1 cellular context compared by ENCODE assay signal in the genomic region with DNA sequence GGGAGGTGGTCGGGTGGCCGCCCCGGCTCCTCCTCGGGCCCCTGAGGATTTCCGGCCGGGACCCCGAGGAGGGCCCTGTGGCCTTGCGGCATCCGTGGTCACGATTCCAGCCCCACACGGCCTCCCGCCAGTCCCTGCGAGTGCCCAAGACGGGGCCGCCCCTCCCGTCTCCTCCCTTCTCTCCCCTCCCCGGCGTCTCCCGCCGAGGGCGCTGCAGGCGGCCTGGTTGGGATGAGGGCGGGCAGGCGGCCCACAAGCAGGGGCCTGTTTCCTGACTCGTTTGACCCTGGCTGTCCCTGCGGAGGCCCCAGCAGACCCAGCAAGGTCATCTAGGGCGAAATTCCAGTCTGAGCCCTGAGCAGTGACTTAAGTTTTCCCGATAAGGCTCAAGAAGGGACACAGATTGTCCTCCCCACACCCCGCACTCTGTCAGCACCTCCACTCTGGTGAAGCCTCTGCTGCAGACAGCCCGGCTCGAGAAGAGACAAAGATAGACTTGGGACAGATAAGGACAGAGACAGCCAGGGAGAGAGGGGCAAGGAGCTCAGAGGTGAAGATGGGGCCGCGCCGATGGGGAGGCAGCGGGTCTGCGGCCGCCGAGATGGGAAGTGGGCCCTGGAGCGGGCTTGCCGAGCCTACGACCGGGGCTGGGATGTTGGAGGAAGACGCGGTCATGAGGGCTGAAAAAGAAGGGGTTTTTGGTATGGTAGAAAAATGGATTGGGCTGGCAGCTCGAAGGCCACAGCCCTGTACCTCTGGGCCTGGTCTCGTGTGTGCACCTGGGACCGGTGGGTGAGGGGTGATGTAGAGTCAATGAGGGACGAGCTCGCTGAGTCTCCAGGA.
TF ChIP-seq lines count a peak whose summit lies in the region.

No MANE protein-coding gene starts in this region.

TF ChIP-seq in A549, 52 proteins besides CTCF, POLR2A, EP300 and RAD21 (continued from another document):
- TF ChIP-seq, protein P1, sequence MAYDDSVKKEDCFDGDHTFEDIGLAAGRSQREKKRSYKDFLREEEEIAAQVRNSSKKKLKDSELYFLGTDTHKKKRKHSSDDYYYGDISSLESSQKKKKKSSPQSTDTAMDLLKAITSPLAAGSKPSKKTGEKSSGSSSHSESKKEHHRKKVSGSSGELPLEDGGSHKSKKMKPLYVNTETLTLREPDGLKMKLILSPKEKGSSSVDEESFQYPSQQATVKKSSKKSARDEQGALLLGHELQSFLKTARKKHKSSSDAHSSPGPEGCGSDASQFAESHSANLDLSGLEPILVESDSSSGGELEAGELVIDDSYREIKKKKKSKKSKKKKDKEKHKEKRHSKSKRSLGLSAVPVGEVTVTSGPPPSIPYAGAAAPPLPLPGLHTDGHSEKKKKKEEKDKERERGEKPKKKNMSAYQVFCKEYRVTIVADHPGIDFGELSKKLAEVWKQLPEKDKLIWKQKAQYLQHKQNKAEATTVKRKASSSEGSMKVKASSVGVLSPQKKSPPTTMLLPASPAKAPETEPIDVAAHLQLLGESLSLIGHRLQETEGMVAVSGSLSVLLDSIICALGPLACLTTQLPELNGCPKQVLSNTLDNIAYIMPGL (CRISPR knock-in tag; IDR thresholded peaks at IDR 0.05; ENCODE audit: borderline replicate concordance): no peak
- no peak for TF ChIP-seq EHF (CRISPR knock-in tag; IDR thresholded peaks at IDR 0.05)
- TF ChIP-seq SREBF2 (IDR thresholded peaks at IDR 0.05): no peak
- no peak for TF ChIP-seq HEYL (CRISPR knock-in tag; IDR thresholded peaks at IDR 0.05)
- no peak for TF ChIP-seq ZC3H11A (IDR thresholded peaks at IDR 0.05)
- TF ChIP-seq, protein P2, sequence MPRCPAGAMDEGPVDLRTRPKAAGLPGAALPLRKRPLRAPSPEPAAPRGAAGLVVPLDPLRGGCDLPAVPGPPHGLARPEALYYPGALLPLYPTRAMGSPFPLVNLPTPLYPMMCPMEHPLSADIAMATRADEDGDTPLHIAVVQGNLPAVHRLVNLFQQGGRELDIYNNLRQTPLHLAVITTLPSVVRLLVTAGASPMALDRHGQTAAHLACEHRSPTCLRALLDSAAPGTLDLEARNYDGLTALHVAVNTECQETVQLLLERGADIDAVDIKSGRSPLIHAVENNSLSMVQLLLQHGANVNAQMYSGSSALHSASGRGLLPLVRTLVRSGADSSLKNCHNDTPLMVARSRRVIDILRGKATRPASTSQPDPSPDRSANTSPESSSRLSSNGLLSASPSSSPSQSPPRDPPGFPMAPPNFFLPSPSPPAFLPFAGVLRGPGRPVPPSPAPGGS (IDR thresholded peaks at IDR 0.05): 0 out of 3 replicates have a peak, but pooled peaks have one; percentile 7
- TF ChIP-seq JUNB (IDR thresholded peaks at IDR 0.05): no peak
- TF ChIP-seq CHD2 (IDR thresholded peaks at IDR 0.05; ENCODE audit: low read length, partially characterized antibody): no peak
- 0 out of 2 replicates have a peak, but pooled peaks have one; percentile 38 for TF ChIP-seq FOXS1 (CRISPR knock-in tag; IDR thresholded peaks at IDR 0.05)
- no peak for TF ChIP-seq FOSL2 (IDR thresholded peaks at IDR 0.05)
- TF ChIP-seq FOSL2 (CRISPR knock-in tag; IDR thresholded peaks at IDR 0.05): no peak; the same call in 1 of the 2 replicates
- TF ChIP-seq MAFK (IDR thresholded peaks at IDR 0.05; ENCODE audit: partially characterized antibody): no peak
- TF ChIP-seq RARB (CRISPR knock-in tag; IDR thresholded peaks at IDR 0.05): peak; percentile 48; the same call in 1 of the 2 replicates
- peak; percentile 30; the same call in 1 of the 2 replicates for TF ChIP-seq PHF8 (IDR thresholded peaks at IDR 0.05; ENCODE audit: borderline replicate concordance, low read depth)
- no peak for TF ChIP-seq CHD4 (IDR thresholded peaks at IDR 0.05; ENCODE audit: borderline replicate concordance)
- TF ChIP-seq, protein P3, sequence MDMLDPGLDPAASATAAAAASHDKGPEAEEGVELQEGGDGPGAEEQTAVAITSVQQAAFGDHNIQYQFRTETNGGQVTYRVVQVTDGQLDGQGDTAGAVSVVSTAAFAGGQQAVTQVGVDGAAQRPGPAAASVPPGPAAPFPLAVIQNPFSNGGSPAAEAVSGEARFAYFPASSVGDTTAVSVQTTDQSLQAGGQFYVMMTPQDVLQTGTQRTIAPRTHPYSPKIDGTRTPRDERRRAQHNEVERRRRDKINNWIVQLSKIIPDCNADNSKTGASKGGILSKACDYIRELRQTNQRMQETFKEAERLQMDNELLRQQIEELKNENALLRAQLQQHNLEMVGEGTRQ (IDR thresholded peaks at IDR 0.05): no peak
- TF ChIP-seq CBX8 (IDR thresholded peaks at IDR 0.05): no peak
- TF ChIP-seq NR3C1 (IDR thresholded peaks at IDR 0.05): no peak
- no peak; the same call in 1 of the 2 replicates for TF ChIP-seq GATA3 (IDR thresholded peaks at IDR 0.05; ENCODE audit: borderline replicate concordance)
- TF ChIP-seq ZNF302 (CRISPR knock-in tag; IDR thresholded peaks at IDR 0.05): no peak
- TF ChIP-seq, protein P4, sequence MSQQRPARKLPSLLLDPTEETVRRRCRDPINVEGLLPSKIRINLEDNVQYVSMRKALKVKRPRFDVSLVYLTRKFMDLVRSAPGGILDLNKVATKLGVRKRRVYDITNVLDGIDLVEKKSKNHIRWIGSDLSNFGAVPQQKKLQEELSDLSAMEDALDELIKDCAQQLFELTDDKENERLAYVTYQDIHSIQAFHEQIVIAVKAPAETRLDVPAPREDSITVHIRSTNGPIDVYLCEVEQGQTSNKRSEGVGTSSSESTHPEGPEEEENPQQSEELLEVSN (IDR thresholded peaks at IDR 0.05; ENCODE audit: borderline replicate concordance, low read depth): peak; percentile 77
- TF ChIP-seq CEBPB (IDR thresholded peaks at IDR 0.05): no peak; a peak in 1 of 4 replicates
- TF ChIP-seq, protein P5, sequence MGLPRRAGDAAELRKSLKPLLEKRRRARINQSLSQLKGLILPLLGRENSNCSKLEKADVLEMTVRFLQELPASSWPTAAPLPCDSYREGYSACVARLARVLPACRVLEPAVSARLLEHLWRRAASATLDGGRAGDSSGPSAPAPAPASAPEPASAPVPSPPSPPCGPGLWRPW (IDR thresholded peaks at IDR 0.05): no peak
- no peak for TF ChIP-seq NPAS2 (CRISPR knock-in tag; IDR thresholded peaks at IDR 0.05; ENCODE audit: borderline replicate concordance)
- TF ChIP-seq, protein P6, sequence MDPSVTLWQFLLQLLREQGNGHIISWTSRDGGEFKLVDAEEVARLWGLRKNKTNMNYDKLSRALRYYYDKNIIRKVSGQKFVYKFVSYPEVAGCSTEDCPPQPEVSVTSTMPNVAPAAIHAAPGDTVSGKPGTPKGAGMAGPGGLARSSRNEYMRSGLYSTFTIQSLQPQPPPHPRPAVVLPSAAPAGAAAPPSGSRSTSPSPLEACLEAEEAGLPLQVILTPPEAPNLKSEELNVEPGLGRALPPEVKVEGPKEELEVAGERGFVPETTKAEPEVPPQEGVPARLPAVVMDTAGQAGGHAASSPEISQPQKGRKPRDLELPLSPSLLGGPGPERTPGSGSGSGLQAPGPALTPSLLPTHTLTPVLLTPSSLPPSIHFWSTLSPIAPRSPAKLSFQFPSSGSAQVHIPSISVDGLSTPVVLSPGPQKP (IDR thresholded peaks at IDR 0.05; ENCODE audit: low read depth, low read length): no peak
- no peak; the same call in 1 of the 2 replicates for TF ChIP-seq TP53 (CRISPR knock-in tag; IDR thresholded peaks at IDR 0.05)
- TF ChIP-seq, protein P7, sequence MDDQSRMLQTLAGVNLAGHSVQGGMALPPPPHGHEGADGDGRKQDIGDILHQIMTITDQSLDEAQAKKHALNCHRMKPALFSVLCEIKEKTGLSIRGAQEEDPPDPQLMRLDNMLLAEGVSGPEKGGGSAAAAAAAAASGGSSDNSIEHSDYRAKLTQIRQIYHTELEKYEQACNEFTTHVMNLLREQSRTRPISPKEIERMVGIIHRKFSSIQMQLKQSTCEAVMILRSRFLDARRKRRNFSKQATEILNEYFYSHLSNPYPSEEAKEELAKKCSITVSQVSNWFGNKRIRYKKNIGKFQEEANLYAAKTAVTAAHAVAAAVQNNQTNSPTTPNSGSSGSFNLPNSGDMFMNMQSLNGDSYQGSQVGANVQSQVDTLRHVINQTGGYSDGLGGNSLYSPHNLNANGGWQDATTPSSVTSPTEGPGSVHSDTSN (IDR thresholded peaks at IDR 0.05): no peak
- no peak for TF ChIP-seq KDM5A (IDR thresholded peaks at IDR 0.05)
- TF ChIP-seq RFX5 (IDR thresholded peaks at IDR 0.05): no peak
- TF ChIP-seq, protein P8, sequence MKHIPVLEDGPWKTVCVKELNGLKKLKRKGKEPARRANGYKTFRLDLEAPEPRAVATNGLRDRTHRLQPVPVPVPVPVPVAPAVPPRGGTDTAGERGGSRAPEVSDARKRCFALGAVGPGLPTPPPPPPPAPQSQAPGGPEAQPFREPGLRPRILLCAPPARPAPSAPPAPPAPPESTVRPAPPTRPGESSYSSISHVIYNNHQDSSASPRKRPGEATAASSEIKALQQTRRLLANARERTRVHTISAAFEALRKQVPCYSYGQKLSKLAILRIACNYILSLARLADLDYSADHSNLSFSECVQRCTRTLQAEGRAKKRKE (CRISPR knock-in tag; IDR thresholded peaks at IDR 0.05; ENCODE audit: low read depth): no peak; the same call in 1 of the 2 replicates
- TF ChIP-seq KDM1A (IDR thresholded peaks at IDR 0.05; ENCODE audit: low read depth): no peak
- TF ChIP-seq HDAC2 (IDR thresholded peaks at IDR 0.05): no peak
- TF ChIP-seq CBX2 (IDR thresholded peaks at IDR 0.05; ENCODE audit: borderline replicate concordance, low read depth): no peak
- TF ChIP-seq EHMT2 (IDR thresholded peaks at IDR 0.05; ENCODE audit: low read depth): no peak
- TF ChIP-seq, protein P9, sequence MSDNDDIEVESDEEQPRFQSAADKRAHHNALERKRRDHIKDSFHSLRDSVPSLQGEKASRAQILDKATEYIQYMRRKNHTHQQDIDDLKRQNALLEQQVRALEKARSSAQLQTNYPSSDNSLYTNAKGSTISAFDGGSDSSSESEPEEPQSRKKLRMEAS (IDR thresholded peaks at IDR 0.05): peak; percentile 71
- no peak for TF ChIP-seq POLR2AphosphoS2 (conservative IDR thresholded peaks at IDR 0.05; ENCODE audit: low read length)
- TF ChIP-seq RNF2 (IDR thresholded peaks at IDR 0.05; ENCODE audit: borderline replicate concordance, low read depth): 0 out of 2 replicates have a peak, but pooled peaks have one; percentile 48
- no peak for TF ChIP-seq SMC3 (IDR thresholded peaks at IDR 0.05)
- peak in 1 of 2 experiments; percentile 3; a peak in 2 of 5 replicates for TF ChIP-seq JUN (IDR thresholded peaks at IDR 0.05)
- TF ChIP-seq, protein P10, sequence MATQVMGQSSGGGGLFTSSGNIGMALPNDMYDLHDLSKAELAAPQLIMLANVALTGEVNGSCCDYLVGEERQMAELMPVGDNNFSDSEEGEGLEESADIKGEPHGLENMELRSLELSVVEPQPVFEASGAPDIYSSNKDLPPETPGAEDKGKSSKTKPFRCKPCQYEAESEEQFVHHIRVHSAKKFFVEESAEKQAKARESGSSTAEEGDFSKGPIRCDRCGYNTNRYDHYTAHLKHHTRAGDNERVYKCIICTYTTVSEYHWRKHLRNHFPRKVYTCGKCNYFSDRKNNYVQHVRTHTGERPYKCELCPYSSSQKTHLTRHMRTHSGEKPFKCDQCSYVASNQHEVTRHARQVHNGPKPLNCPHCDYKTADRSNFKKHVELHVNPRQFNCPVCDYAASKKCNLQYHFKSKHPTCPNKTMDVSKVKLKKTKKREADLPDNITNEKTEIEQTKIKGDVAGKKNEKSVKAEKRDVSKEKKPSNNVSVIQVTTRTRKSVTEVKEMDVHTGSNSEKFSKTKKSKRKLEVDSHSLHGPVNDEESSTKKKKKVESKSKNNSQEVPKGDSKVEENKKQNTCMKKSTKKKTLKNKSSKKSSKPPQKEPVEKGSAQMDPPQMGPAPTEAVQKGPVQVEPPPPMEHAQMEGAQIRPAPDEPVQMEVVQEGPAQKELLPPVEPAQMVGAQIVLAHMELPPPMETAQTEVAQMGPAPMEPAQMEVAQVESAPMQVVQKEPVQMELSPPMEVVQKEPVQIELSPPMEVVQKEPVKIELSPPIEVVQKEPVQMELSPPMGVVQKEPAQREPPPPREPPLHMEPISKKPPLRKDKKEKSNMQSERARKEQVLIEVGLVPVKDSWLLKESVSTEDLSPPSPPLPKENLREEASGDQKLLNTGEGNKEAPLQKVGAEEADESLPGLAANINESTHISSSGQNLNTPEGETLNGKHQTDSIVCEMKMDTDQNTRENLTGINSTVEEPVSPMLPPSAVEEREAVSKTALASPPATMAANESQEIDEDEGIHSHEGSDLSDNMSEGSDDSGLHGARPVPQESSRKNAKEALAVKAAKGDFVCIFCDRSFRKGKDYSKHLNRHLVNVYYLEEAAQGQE (IDR thresholded peaks at IDR 0.05): no peak
- TF ChIP-seq MYC (IDR thresholded peaks at IDR 0.05; ENCODE audit: borderline replicate concordance, low read length): no peak
- no peak; the same call in 1 of the 2 replicates for TF ChIP-seq HOXB13 (CRISPR knock-in tag; IDR thresholded peaks at IDR 0.05; ENCODE audit: low read depth)
- TF ChIP-seq HOXA7 (CRISPR knock-in tag; IDR thresholded peaks at IDR 0.05): no peak
- TF ChIP-seq RCOR1 (IDR thresholded peaks at IDR 0.05; ENCODE audit: low read depth, low read length): no peak
- TF ChIP-seq MAZ (IDR thresholded peaks at IDR 0.05; ENCODE audit: borderline replicate concordance, low read depth, low read length): peak; percentile 79; the same call in 1 of the 2 replicates
- 0 out of 2 replicates have a peak, but pooled peaks have one; percentile 22 for TF ChIP-seq ESRRA (IDR thresholded peaks at IDR 0.05; ENCODE audit: borderline replicate concordance, low read length)
